ENCODE assay signal across 9 cellular contexts in genomic region chr19:4061178-4061682, GRCh38. TPM values are rescaled to one million over a fixed set of nuclear protein-coding genes. Genes with fewer than 3 reads are reported as not detected.
DNase-seq lines count a peak whose midpoint lies in the region; ATAC-seq, FAIRE-seq and TF ChIP-seq lines count a peak whose summit lies in the region.
"Had no signal": no experiment of that assay in that cellular context is flagged by ENCODE, and none has a peak within 500 bp of the region (broad histone marks: within the 10 kb centered on the region; RNA-seq: fewer than 3 reads in every experiment).

No MANE protein-coding gene starts in this region.

- H2AFZ ChIP-seq in H1 (ENCODE audit: low read length) (no peak overlapping the region), osteoblast (ENCODE audit: low read length) (no peak overlapping the region), SK-N-SH (ENCODE audit: low read depth) (no peak overlapping the region)

- H3K9me3 ChIP-seq in CD4-positive, alpha-beta T cell (ENCODE audit: control insufficient read depth, low read length): no peaks in the 10 kb centered on the region
- H3K9me3 ChIP-seq in H1 (ENCODE audit: insufficient read depth in 2 of 2, low read depth in 1 of 2, low read length in 1 of 2) (no peaks in the 10 kb centered on the region), osteoblast (ENCODE audit: low read depth, low read length) (no peaks in the 10 kb centered on the region), SK-N-SH (no peaks in the 10 kb centered on the region)

- no peak overlapping the region for H2BK5ac ChIP-seq in H1 (ENCODE audit: low read depth, low read length)

- H3K23me2 ChIP-seq in H1 (ENCODE audit: low read depth, low read length): peaks cover 4% of the 10 kb centered on the region; the same call in 1 of the 2 replicates

- peak overlapping the region; percentile 75 for H3K27ac Mint-ChIP-seq in CD4-positive, alpha-beta T cell
- H3K27ac Mint-ChIP-seq: brain had no signal

- FAIRE-seq in H1 (lab: Jason Lieb, UNC) (no peak), HTR-8/SVneo (lab: Jason Lieb, UNC) (no peak)

- H3K9me3 Mint-ChIP-seq in CD4-positive, alpha-beta T cell: no peaks in the 10 kb centered on the region

- no peak overlapping the region for H2BK20ac ChIP-seq in H1 (ENCODE audit: low read length)

- TF ChIP-seq RAD21 in H1 (IDR thresholded peaks at IDR 0.05 in 1 of 2, conservative IDR thresholded peaks at IDR 0.05 in 1 of 2; ENCODE audit: low read depth in 2 of 2, low read length in 2 of 2): no peak
- TF ChIP-seq RAD21 in SK-N-SH (IDR thresholded peaks at IDR 0.05; ENCODE audit: low read length): no peak

- peaks cover 18% of the 10 kb centered on the region for H3K36me3 Mint-ChIP-seq in CD4-positive, alpha-beta T cell (ENCODE audit: low read depth)

- CTCF ChIA-PET in CD4-positive, alpha-beta T cell (lab: Charles Lee): no interaction called here
- CTCF ChIA-PET in H1 (lab: Charles Lee; ENCODE audit: partially characterized antibody): interaction anchor here (1.7 kb wide), 1 partner anchor 57 kb away, joined by 4 read pairs; no protein-coding TSS in a partner anchor
- CTCF ChIA-PET in SK-N-SH (lab: Yijun Ruan, JAX): no interaction called here

- no peak overlapping the region for H2BK120ac ChIP-seq in H1 (replicated peaks; ENCODE audit: low read depth, low read length)

- H2BK15ac ChIP-seq in H1 (ENCODE audit: low read length): no peak overlapping the region

- H3K18ac ChIP-seq in H1 (ENCODE audit: extremely low read depth, low read length): no peak overlapping the region

- H2BK12ac ChIP-seq in H1 (ENCODE audit: low read depth, low read length): no peak overlapping the region

- H3K79me1 ChIP-seq in H1 (ENCODE audit: low read depth, low read length): peaks cover 10% of the 10 kb centered on the region

- no peak for TF ChIP-seq CTCF in CD4-positive, alpha-beta T cell (IDR thresholded peaks at IDR 0.05)
- no peak for TF ChIP-seq CTCF in H1 (IDR thresholded peaks at IDR 0.05; ENCODE audit: control extremely low read depth in 1 of 3, insufficient read depth in 1 of 3, low read depth in 1 of 3, low read length in 3 of 3)
- TF ChIP-seq CTCF in osteoblast (IDR thresholded peaks at IDR 0.05; ENCODE audit: extremely low read depth, low read depth, low read length): no peak
- no peak for TF ChIP-seq CTCF in SK-N-SH (IDR thresholded peaks at IDR 0.05)
- no peak for TF ChIP-seq CTCF in GM20000 (IDR thresholded peaks at IDR 0.05; ENCODE audit: extremely low read depth, missing control alignments)

- H3K56ac ChIP-seq in H1 (replicated peaks; ENCODE audit: insufficient read length, low read depth, low read length): no peak overlapping the region

- no peak overlapping the region for H4K8ac ChIP-seq in H1 (ENCODE audit: extremely low read depth, insufficient read depth, low read length)

- no peak overlapping the region for H3K4ac ChIP-seq in H1 (replicated peaks; ENCODE audit: insufficient read length, low read depth, low read length)

- no peaks in the 10 kb centered on the region for H3K9me2 ChIP-seq in SK-N-SH

- H3K9ac ChIP-seq in H1 (replicated peaks in 1 of 4; ENCODE audit: extremely low read depth in 1 of 4, low read depth in 3 of 4, low read length in 3 of 4) (no peak overlapping the region), SK-N-SH (no peak overlapping the region)

- no peak overlapping the region for H3K14ac ChIP-seq in H1 (ENCODE audit: insufficient read length)

- peaks cover 15% of the 10 kb centered on the region for H3F3A ChIP-seq in SK-N-SH (replicated peaks; ENCODE audit: insufficient read depth)

- H3K27ac ChIP-seq in CD4-positive, alpha-beta T cell (ENCODE audit: low read depth, low read length): peak overlapping the region; percentile 43
- H3K27ac ChIP-seq in H1 (ENCODE audit: low read depth, low read length): no peak overlapping the region
- peak overlapping the region; percentile 82 for H3K27ac ChIP-seq in osteoblast (ENCODE audit: low read depth, low read length)
- no peak overlapping the region for H3K27ac ChIP-seq in SK-N-SH (ENCODE audit: low read depth in 2 of 2, low read length in 1 of 2)

- intact Hi-C loops in CD4-positive, alpha-beta T cell (cut with DNase I, micrococcal nuclease): no loop called here

- H3K4me3 ChIP-seq in H1 (ENCODE audit: extremely low read depth in 1 of 4, insufficient read depth in 2 of 4, low read depth in 3 of 4, low read length in 4 of 4): no peak overlapping the region
- H3K4me3 ChIP-seq in osteoblast (ENCODE audit: insufficient read depth, low read length): peak overlapping the region; percentile 51
- no peak overlapping the region for H3K4me3 ChIP-seq in SK-N-SH (ENCODE audit: low read depth in 2 of 2, low read length in 1 of 2)

- no peak overlapping the region for H2AK5ac ChIP-seq in H1 (ENCODE audit: low read depth, low read length)

- H3K4me1 Mint-ChIP-seq in CD4-positive, alpha-beta T cell (ENCODE audit: low read depth): peaks cover 22% of the 10 kb centered on the region

- no peaks in the 10 kb centered on the region for H3K27me3 ChIP-seq in CD4-positive, alpha-beta T cell (ENCODE audit: control insufficient read depth, insufficient read depth, low read length)
- H3K27me3 ChIP-seq in H1 (replicated peaks in 1 of 4; ENCODE audit: control insufficient read depth in 3 of 4, extremely low read depth in 1 of 4, insufficient read depth in 3 of 4, low read length in 3 of 4) (no peaks in the 10 kb centered on the region), osteoblast (ENCODE audit: insufficient read depth, low read length) (no peaks in the 10 kb centered on the region), SK-N-SH (ENCODE audit: insufficient read depth) (no peaks in the 10 kb centered on the region)

- no peak overlapping the region for H3K23ac ChIP-seq in H1 (ENCODE audit: insufficient read length)

- no peak for TF ChIP-seq POLR2A in H1 (IDR thresholded peaks at IDR 0.05; ENCODE audit: control extremely low read depth in 1 of 2, low read depth in 2 of 2, low read length in 2 of 2)

- H3K4me1 ChIP-seq in H1 (replicated peaks in 1 of 4; ENCODE audit: control insufficient read depth in 3 of 4, insufficient read depth in 4 of 4, low read length in 3 of 4) (peaks cover 0 to 39% (median 20%) of the 10 kb centered on the region in 4 experiments; a peak in 5 of 7 replicates), osteoblast (ENCODE audit: insufficient read depth, low read length) (peaks cover 58% of the 10 kb centered on the region), SK-N-SH (ENCODE audit: control insufficient read depth in 1 of 2, insufficient read depth in 2 of 2, low read depth in 1 of 2, low read length in 1 of 2) (peaks cover 6 to 10% of the 10 kb centered on the region in 2 experiments; a peak in 2 of 4 replicates)

- ATAC-seq in CD4-positive, alpha-beta T cell (ENCODE audit: poor library complexity): no peak

- H4K5ac ChIP-seq in H1 (ENCODE audit: insufficient read length, low read depth, low read length): no peak overlapping the region

- peak in 2 of 10 experiments; percentile 27 to 34 for DNase-seq in CD4-positive, alpha-beta T cell
- DNase-seq in NOMO-1 treated with DMSO at 0.1 percent for 48 hours (lab: John Stamatoyannopoulos, UW; ENCODE audit: unreplicated experiment): peak; percentile 68
- DNase-seq in H1 (ENCODE audit: low read depth in 1 of 2, low spot score in 2 of 2): no peak
- peak; percentile 97 for DNase-seq in osteoblast (ENCODE audit: insufficient read length, low spot score, missing footprints)
- no peak for DNase-seq in HTR-8/SVneo (ENCODE audit: insufficient read length, low spot score)
- no peak for DNase-seq in SK-N-SH
- no peak for DNase-seq in GM20000 (ENCODE audit: low spot score)
- DNase-seq in activated CD8-positive, alpha-beta memory T cell treated with anti-CD3 and anti-CD28 coated beads for 24 hours: no peak

- H3K36me3 ChIP-seq in H1 (ENCODE audit: control insufficient read depth in 2 of 4, insufficient read depth in 4 of 4, low read length in 3 of 4) (no peaks in the 10 kb centered on the region), osteoblast (ENCODE audit: insufficient read depth, low read length) (peaks cover 16% of the 10 kb centered on the region), SK-N-SH (replicated peaks in 1 of 2; ENCODE audit: control insufficient read depth in 1 of 2, insufficient read depth in 2 of 2, low read length in 1 of 2) (peaks cover 3 to 13% of the 10 kb centered on the region in 2 experiments)

- POLR2A ChIA-PET in CD4-positive, alpha-beta T cell (lab: Charles Lee): interaction anchor here (0.6 kb wide), 1 partner anchor 8 kb away, joined by 3 read pairs; no protein-coding TSS in a partner anchor
- POLR2A ChIA-PET in H1 (lab: Charles Lee; ENCODE audit: partially characterized antibody): interaction anchor here (0.9 to 3.8 kb wide), 6 partner anchors 14 to 76 kb away, joined by 3 to 22 read pairs (median 4); no protein-coding TSS in a partner anchor
- POLR2A ChIA-PET in SK-N-SH (lab: Yijun Ruan, JAX): no interaction called here

- no peaks in the 10 kb centered on the region for H3K27me3 Mint-ChIP-seq in CD4-positive, alpha-beta T cell
- H3K27me3 Mint-ChIP-seq: brain had no signal

- H3K4me2 ChIP-seq in H1 (ENCODE audit: insufficient read depth in 1 of 2, low read depth in 2 of 2, low read length in 2 of 2) (peak overlapping the region in 1 of 2 experiments; percentile 32; a peak in 1 of 4 replicates), osteoblast (ENCODE audit: insufficient read depth, low read length) (peak overlapping the region; percentile 58), SK-N-SH (no peak overlapping the region)

- peaks cover 24 to 79% of the 10 kb centered on the region in 2 experiments; a peak in 3 of 4 replicates for H3K79me2 ChIP-seq in H1 (ENCODE audit: control insufficient read depth in 1 of 2, insufficient read depth in 2 of 2, low read length in 2 of 2)
- H3K79me2 ChIP-seq in osteoblast (ENCODE audit: insufficient read depth, low read length): peaks cover 91% of the 10 kb centered on the region
- peaks cover 90% of the 10 kb centered on the region for H3K79me2 ChIP-seq in SK-N-SH (ENCODE audit: insufficient read depth)

- peak overlapping the region; percentile 25 for H3K4me3 Mint-ChIP-seq in CD4-positive, alpha-beta T cell
- H3K4me3 Mint-ChIP-seq: brain had no signal

- H4K20me1 ChIP-seq in H1 (replicated peaks in 1 of 2; ENCODE audit: control insufficient read depth in 1 of 2, insufficient read depth in 2 of 2, low read length in 2 of 2) (peaks cover 35 to 37% of the 10 kb centered on the region in 2 experiments), osteoblast (ENCODE audit: insufficient read depth, low read length) (peaks cover 56% of the 10 kb centered on the region), SK-N-SH (ENCODE audit: insufficient read depth) (peaks cover 87% of the 10 kb centered on the region)

- no peak overlapping the region for H4K91ac ChIP-seq in H1 (replicated peaks; ENCODE audit: insufficient read length, low read length)

- WGBS in H1 (ENCODE audit: extremely low coverage in 1 of 2, insufficient coverage in 1 of 2, insufficient read length in 1 of 2, insufficient replicate concordance in 2 of 2, low coverage in 1 of 2, low lambda C conversion rate in 2 of 2, missing lambda C conversion rate in 1 of 2), 2 experiments: 85% methylated on average over 16 of the region's 23 CpGs; no CpG with 5 or more reads in 1 of the 2 experiments
- WGBS in SK-N-SH (ENCODE audit: low lambda C conversion rate): 68% methylated on average over 8 of the region's 23 CpGs

- TF ChIP-seq EP300 in H1 (IDR thresholded peaks at IDR 0.05; ENCODE audit: borderline replicate concordance in 1 of 2, low read depth in 2 of 2, low read length in 2 of 2) (no peak), SK-N-SH (IDR thresholded peaks at IDR 0.05; ENCODE audit: borderline replicate concordance in 1 of 2, low read depth in 1 of 2, low read length in 1 of 2) (no peak)

RNA-seq across cellular contexts. Expression of gene ZBTB7A, which starts 5.5 kb away (rescaled TPM):
- 10 to 100 TPM; 44.2 to 47.2 TPM for total RNA-seq in CD4-positive, alpha-beta T cell
- total RNA-seq in H1 (2021; fragmentation: NEBNext Ultra II Directional; extraction: Animal tissue kit (Norgen Biotek cat#: 25700)): 16.6 and 17.8 TPM in 2 replicates
- polyA plus RNA-seq in H1 (2011; rRNA removed): 5.6 and 9.1 TPM in 2 replicates
- polyA plus RNA-seq in H1 (2011; cell fraction: cytosol; rRNA removed): 5.6 TPM
- 19.7 TPM for polyA plus RNA-seq in H1 (2011; cell fraction: nucleus; rRNA removed)
- 5.4 to 9.5 TPM (median 8.5 TPM) in 4 replicates for polyA plus RNA-seq in H1 (2012, experiment 1 of 2)
- 4.5 TPM for polyA plus RNA-seq in H1 (2012, experiment 2 of 2)
- 17.9 TPM for polyA plus RNA-seq in H1 (2013, experiment 1 of 2)
- 15.8 TPM for polyA plus RNA-seq in H1 (2013, experiment 2 of 2)
- polyA minus RNA-seq in H1 (2011; rRNA and poly(A)+ RNA removed): 3.1 and 3.5 TPM in 2 replicates
- polyA minus RNA-seq in H1 (2011; cell fraction: cytosol; rRNA and poly(A)+ RNA removed): 9.5 TPM
- 14.4 TPM for polyA minus RNA-seq in H1 (2011; cell fraction: nucleus; rRNA and poly(A)+ RNA removed)
- total RNA-seq in osteoblast: 38.6 and 42.7 TPM in 2 replicates
- polyA plus RNA-seq in SK-N-SH (2012; rRNA removed): 5.6 and 7.4 TPM in 2 replicates
- polyA plus RNA-seq in SK-N-SH (2012; cell fraction: cytosol; rRNA removed): 2.8 and 5.8 TPM in 2 replicates
- 17.7 and 19.8 TPM in 2 replicates for polyA plus RNA-seq in SK-N-SH (2012; cell fraction: nucleus; rRNA removed)

RNA-seq across cellular contexts. Expression of gene PIAS4, which starts 53.7 kb away (rescaled TPM):
- total RNA-seq in CD4-positive, alpha-beta T cell: 10 to 100 TPM; 14.5 to 16.5 TPM
- 41.4 and 51.4 TPM in 2 replicates for total RNA-seq in H1 (2021; fragmentation: NEBNext Ultra II Directional; extraction: Animal tissue kit (Norgen Biotek cat#: 25700))
- polyA plus RNA-seq in H1 (2011; rRNA removed): 30.2 and 50.9 TPM in 2 replicates
- 20.8 TPM for polyA plus RNA-seq in H1 (2011; cell fraction: cytosol; rRNA removed)
- 63.1 TPM for polyA plus RNA-seq in H1 (2011; cell fraction: nucleus; rRNA removed)
- 38.4 to 43.8 TPM (median 41.8 TPM) in 4 replicates for polyA plus RNA-seq in H1 (2012, experiment 1 of 2)
- polyA plus RNA-seq in H1 (2012, experiment 2 of 2): 41.0 TPM
- polyA plus RNA-seq in H1 (2013, experiment 1 of 2): 50.9 TPM
- polyA plus RNA-seq in H1 (2013, experiment 2 of 2): 51.6 TPM
- 15.1 and 22.0 TPM in 2 replicates for polyA minus RNA-seq in H1 (2011; rRNA and poly(A)+ RNA removed)
- 18.9 TPM for polyA minus RNA-seq in H1 (2011; cell fraction: cytosol; rRNA and poly(A)+ RNA removed)
- polyA minus RNA-seq in H1 (2011; cell fraction: nucleus; rRNA and poly(A)+ RNA removed): 25.7 TPM
- total RNA-seq in osteoblast: 14.7 and 21.4 TPM in 2 replicates
- polyA plus RNA-seq in SK-N-SH (2012; rRNA removed): 7.7 and 14.1 TPM in 2 replicates
- polyA plus RNA-seq in SK-N-SH (2012; cell fraction: cytosol; rRNA removed): 4.8 and 7.9 TPM in 2 replicates
- 17.7 and 23.8 TPM in 2 replicates for polyA plus RNA-seq in SK-N-SH (2012; cell fraction: nucleus; rRNA removed)

Comparison
In these comparisons a context has a peak if more than half of its experiments do, and no peak if none do; other contexts are left out.
1. DNase-seq: peak in NOMO-1 treated with DMSO at 0.1 percent for 48 hours (single experiment) and osteoblast (single experiment); none in H1 (0 of 2), HTR-8/SVneo (single experiment), SK-N-SH (single experiment), GM20000 (single experiment) and activated CD8-positive, alpha-beta memory T cell treated with anti-CD3 and anti-CD28 coated beads for 24 hours (single experiment).
2. H3K27ac ChIP-seq: peak in CD4-positive, alpha-beta T cell (single experiment) and osteoblast (single experiment); none in H1 (single experiment) and SK-N-SH (0 of 2).